Comparison of ENCODE assay signal across 8 cellular contexts in genomic region chr17:36602030-36602737, GRCh38. TPM values are rescaled to one million over a fixed set of nuclear protein-coding genes. Genes with fewer than 3 reads are reported as not detected.
DNase-seq lines count a peak whose midpoint lies in the region; ATAC-seq and TF ChIP-seq lines count a peak whose summit lies in the region.

No MANE protein-coding gene starts in this region.

- peak overlapping the region; percentile 51 for H3K27ac Mint-ChIP-seq in activated T-cell treated with anti-CD3 and anti-CD28 coated beads, Interleukin-2, amount 50 U/mL, for 72 hours

- peaks cover 36% of the 10 kb centered on the region for H3K4me1 Mint-ChIP-seq in activated T-cell treated with anti-CD3 and anti-CD28 coated beads, Interleukin-2, amount 50 U/mL, for 72 hours (ENCODE audit: low read depth)

- peaks cover 4 to 7% of the 10 kb centered on the region in 2 donors for H3K36me3 Mint-ChIP-seq in activated T-cell treated with anti-CD3 and anti-CD28 coated beads, Interleukin-2, amount 50 U/mL, for 72 hours (ENCODE audit: insufficient read depth in 2 of 2)

- H3K36me3 ChIP-seq in HUES48 (ENCODE audit: control insufficient read depth, insufficient read depth, low read length), result peaks cover 24% of the 10 kb centered on the region
- peaks cover 0 to 8% (median 0%) of the 10 kb centered on the region in 9 donors for H3K36me3 ChIP-seq in heart right ventricle
- peaks cover 0 to 8% of the 10 kb centered on the region in 2 donors for H3K36me3 ChIP-seq in psoas muscle (ENCODE audit: insufficient read depth in 1 of 2, low read depth in 1 of 2)

- H3K9me3 ChIP-seq in HUES48 (ENCODE audit: control insufficient read depth, insufficient read depth, low read length), result no peaks in the 10 kb centered on the region
- no peaks in the 10 kb centered on the region for H3K9me3 ChIP-seq in heart right ventricle
- H3K9me3 ChIP-seq in psoas muscle, result no peaks in the 10 kb centered on the region

- peak overlapping the region; percentile 72 for H3K9ac ChIP-seq in HUES48 (ENCODE audit: low read depth, low read length)

- H3K4me1 ChIP-seq in HUES48 (ENCODE audit: control insufficient read depth, insufficient read depth, low read length), result peaks cover 14% of the 10 kb centered on the region
- H3K4me1 ChIP-seq in heart right ventricle, result peaks cover 0 to 26% (median 19%) of the 10 kb centered on the region in 9 donors
- H3K4me1 ChIP-seq in psoas muscle, result peaks cover 14% of the 10 kb centered on the region

- no peaks in the 10 kb centered on the region for H3K9me3 Mint-ChIP-seq in activated T-cell treated with anti-CD3 and anti-CD28 coated beads, Interleukin-2, amount 50 U/mL, for 72 hours

- peak; percentile 18 to 21 for ATAC-seq in activated T-cell treated with anti-CD3 and anti-CD28 coated beads, Interleukin-2, amount 50 U/mL, for 72 hours (replicated peaks in 1 of 2)
- ATAC-seq in heart right ventricle (peak in 7 of 8 donors; percentile 0 to 44 (median 4)), psoas muscle (peak; percentile 11 to 20 (median 17))

- no peaks in the 10 kb centered on the region for H3K27me3 Mint-ChIP-seq in activated T-cell treated with anti-CD3 and anti-CD28 coated beads, Interleukin-2, amount 50 U/mL, for 72 hours (ENCODE audit: low read depth)

- 6 to 7% methylated on average over 38 of the region's 38 CpGs for WGBS in heart right ventricle, 2 donors
- 2 to 4% (median 3%) methylated on average over 33 to 38 of the region's 38 CpGs for WGBS in psoas muscle, 3 donors

- peak overlapping the region; percentile 90 to 95 for H3K4me3 Mint-ChIP-seq in activated T-cell treated with anti-CD3 and anti-CD28 coated beads, Interleukin-2, amount 50 U/mL, for 72 hours

- H3K4me3 ChIP-seq in HUES48 (ENCODE audit: low read depth, low read length) (peak overlapping the region; percentile 77), heart right ventricle (peak overlapping the region; percentile 67 to 98 (median 90)), psoas muscle (peak overlapping the region; percentile 92)

- H3K27me3 ChIP-seq in HUES48 (ENCODE audit: control insufficient read depth, insufficient read depth, low read length) (no peaks in the 10 kb centered on the region), heart right ventricle (no peaks in the 10 kb centered on the region), psoas muscle (ENCODE audit: insufficient read depth in 3 of 3, low read length in 2 of 3) (no peaks in the 10 kb centered on the region)

- intact Hi-C loops in heart right ventricle (cut with DNase I) (loop anchor here in 2 of 10 donors (5.0 to 10.0 kb wide), 2 partner anchors 345 to 773 kb away; partner anchors contain the start of genes AATF (in 1 of the 2) and C17orf78 (in 1 of the 2)), psoas muscle (cut with DNase I) (loop anchor here (2.0 to 5.0 kb wide), 3 partner anchors 65 to 770 kb away; no protein-coding TSS in a partner anchor)

- H3K27ac ChIP-seq in HUES48 (ENCODE audit: low read depth, low read length) (peak overlapping the region; percentile 92), heart right ventricle (peak overlapping the region; percentile 60 to 90 (median 84)), psoas muscle (peak overlapping the region; percentile 93)

- TF ChIP-seq CTCF in heart right ventricle (IDR thresholded peaks at IDR 0.05), result no peak
- TF ChIP-seq CTCF in psoas muscle (IDR thresholded peaks at IDR 0.05), result no peak
- no peak for TF ChIP-seq CTCF in GM20000 (IDR thresholded peaks at IDR 0.05; ENCODE audit: extremely low read depth, missing control alignments)

- DNase-seq in NCI-H1105 treated with DMSO at 0.1 percent for 48 hours (lab: John Stamatoyannopoulos, UW) (peak; percentile 7), NCI-H1105 (lab: John Stamatoyannopoulos, UW) (no peak), heart right ventricle (no peak), psoas muscle (peak; percentile 25 to 50), hippocampal formation (lab: John Stamatoyannopoulos, UW) (no peak), GM20000 (ENCODE audit: low spot score) (no peak)
- DNase-seq in activated T-cell treated with anti-CD3 and anti-CD28 coated beads, Interleukin-2, amount 50 U/mL, for 72 hours, result peak; percentile 22 to 26

RNA-seq across cellular contexts. Expression of gene MRM1, which starts 0.8 kb away (rescaled TPM):
- total RNA-seq in activated T-cell treated with anti-CD3 and anti-CD28 coated beads, Interleukin-2, amount 50 U/mL, for 72 hours, result 1 to 10 TPM; 8.0 to 8.8 TPM
- total RNA-seq in heart right ventricle (1 to 10 TPM; 5.5 to 8.8 (median 6.8) TPM), psoas muscle (10 to 100 TPM in 1 of 4 donors, 1 to 10 TPM in 3; 8.7 to 12.1 (median 8.9) TPM)
- polyA plus RNA-seq in heart right ventricle (10 to 100 TPM in 1 of 2 donors, 1 to 10 TPM in 1; 9.1 to 10.3 TPM), psoas muscle (10 to 100 TPM; 11.1 to 30.6 (median 18.3) TPM)

RNA-seq across cellular contexts. Expression of gene DHRS11, which starts 10.5 kb away (rescaled TPM):
- 10 to 100 TPM; 10.4 to 14.9 TPM for total RNA-seq in activated T-cell treated with anti-CD3 and anti-CD28 coated beads, Interleukin-2, amount 50 U/mL, for 72 hours
- 10 to 100 TPM; 11.0 to 24.7 (median 18.9) TPM for total RNA-seq in heart right ventricle
- polyA plus RNA-seq in heart right ventricle, result 10 to 100 TPM; 12.9 to 23.3 TPM
- 10 to 100 TPM in 3 of 4 donors, 1 to 10 TPM in 1; 9.4 to 16.0 (median 13.4) TPM for total RNA-seq in psoas muscle
- 10 to 100 TPM; 12.0 to 20.5 (median 14.5) TPM for polyA plus RNA-seq in psoas muscle

RNA-seq across cellular contexts. Expression of gene GGNBP2, which starts 57.5 kb away (rescaled TPM):
- total RNA-seq in activated T-cell treated with anti-CD3 and anti-CD28 coated beads, Interleukin-2, amount 50 U/mL, for 72 hours, result 100 to 1,000 TPM; 156 to 173 TPM
- 10 to 100 TPM; 35.6 to 51.2 (median 48.1) TPM for total RNA-seq in heart right ventricle
- 10 to 100 TPM; 25.9 to 41.3 TPM for polyA plus RNA-seq in heart right ventricle
- 10 to 100 TPM; 35.6 to 54.4 (median 39.7) TPM for total RNA-seq in psoas muscle
- 10 to 100 TPM; 29.2 to 44.6 (median 40.0) TPM for polyA plus RNA-seq in psoas muscle

Comparison
In these comparisons a context has a peak if more than half of its experiments do, and no peak if none do; other contexts are left out.
1. DNase-seq: peak in NCI-H1105 treated with DMSO at 0.1 percent for 48 hours (single experiment), activated T-cell treated with anti-CD3 and anti-CD28 coated beads, Interleukin-2, amount 50 U/mL, for 72 hours (2 of 2) and psoas muscle (2 of 2); none in NCI-H1105 (single experiment), heart right ventricle (0 of 2), hippocampal formation (0 of 2) and GM20000 (single experiment).
2. Peak in every context shown above with its lines, with median percentiles within 50 percentile points of each other: H3K27ac ChIP-seq, H3K4me3 ChIP-seq and ATAC-seq.